Comparison of ENCODE assay signal across 19 cellular contexts in genomic region chr1:2570261-2570794, GRCh38. TPM values are rescaled to one million over a fixed set of nuclear protein-coding genes. Genes with fewer than 3 reads are reported as not detected.
DNase-seq lines count a peak whose midpoint lies in the region; TF ChIP-seq lines count a peak whose summit lies in the region.
"Had no signal": no experiment of that assay in that cellular context is flagged by ENCODE, and none has a peak within 500 bp of the region (broad histone marks: within the 10 kb centered on the region; RNA-seq: fewer than 3 reads in every experiment).

No MANE protein-coding gene starts in this region.

- H3K4me3 ChIP-seq in BLaER1 treated with 17β-estradiol and CSF1 and Interleukin-3, amounts not matched to agents 10 nM and 100 nM = no peak overlapping the region
- H3K4me3 ChIP-seq in osteoblast (ENCODE audit: insufficient read depth, low read length) = no peak overlapping the region
- no peak overlapping the region for H3K4me3 ChIP-seq in MG63
- H3K4me3 ChIP-seq: GM23338, Peyer's patch had no signal

- H2AFZ ChIP-seq in osteoblast (ENCODE audit: low read length) = no peak overlapping the region
- H2AFZ ChIP-seq: GM23338 had no signal

- H3K4me1 ChIP-seq in BLaER1 treated with 17β-estradiol and CSF1 and Interleukin-3, amounts not matched to agents 10 nM and 100 nM = peaks cover 30 to 88% (median 47%) of the 10 kb centered on the region in 10 experiments
- H3K4me1 ChIP-seq in osteoblast (ENCODE audit: insufficient read depth, low read length) = no peaks in the 10 kb centered on the region
- H3K4me1 ChIP-seq: BE2C had no signal

- H3K79me2 ChIP-seq in osteoblast (ENCODE audit: insufficient read depth, low read length) = no peaks in the 10 kb centered on the region

- in situ Hi-C loops in GM13976 (cut with MboI; ENCODE audit: low sequenced_read_pairs, unreplicated experiment) = no loop called here

- no peak overlapping the region for H3K4me3 Mint-ChIP-seq in dendritic cell treated with granulocyte-macrophage colony-stimulating factor and Interleukin-4, amounts not matched to agents 40 ng/mL and 50 ng/mL, for 4 days
- H3K4me3 Mint-ChIP-seq: CD8-positive, alpha-beta T cell; GM23338 had no signal

- no peaks in the 10 kb centered on the region for H3K36me3 ChIP-seq in BLaER1 treated with 17β-estradiol and CSF1 and Interleukin-3, amounts not matched to agents 10 nM and 100 nM
- H3K36me3 ChIP-seq in osteoblast (ENCODE audit: insufficient read depth, low read length) = no peaks in the 10 kb centered on the region
- no peaks in the 10 kb centered on the region for H3K36me3 ChIP-seq in MG63
- H3K36me3 ChIP-seq: BE2C, Peyer's patch had no signal

- H3K27me3 ChIP-seq in BLaER1 treated with 17β-estradiol and CSF1 and Interleukin-3, amounts not matched to agents 10 nM and 100 nM = no peaks in the 10 kb centered on the region
- peaks cover 8% of the 10 kb centered on the region for H3K27me3 ChIP-seq in osteoblast (ENCODE audit: insufficient read depth, low read length)
- H3K27me3 ChIP-seq in MG63 = no peaks in the 10 kb centered on the region
- H3K27me3 ChIP-seq: BE2C had no signal

- H3K27ac Mint-ChIP-seq in dendritic cell treated with granulocyte-macrophage colony-stimulating factor and Interleukin-4, amounts not matched to agents 40 ng/mL and 50 ng/mL, for 4 days = peak overlapping the region; percentile 40
- H3K27ac Mint-ChIP-seq: CD8-positive, alpha-beta T cell; GM23338 had no signal

- peaks cover 0 to 3% (median 0%) of the 10 kb centered on the region in 11 experiments; a peak in 1 of 22 replicates for H4K20me1 ChIP-seq in BLaER1 treated with 17β-estradiol and CSF1 and Interleukin-3, amounts not matched to agents 10 nM and 100 nM
- no peaks in the 10 kb centered on the region for H4K20me1 ChIP-seq in osteoblast (ENCODE audit: insufficient read depth, low read length)

- peaks cover 12 to 46% (median 17%) of the 10 kb centered on the region in 11 experiments for H3K9me3 ChIP-seq in BLaER1 treated with 17β-estradiol and CSF1 and Interleukin-3, amounts not matched to agents 10 nM and 100 nM (replicated peaks in 1 of 11)
- H3K9me3 ChIP-seq in osteoblast (ENCODE audit: low read depth, low read length) (peaks cover 3% of the 10 kb centered on the region), MG63 (no peaks in the 10 kb centered on the region; the same call in 1 of the 2 replicates)
- H3K9me3 ChIP-seq: BE2C, Peyer's patch had no signal

- H3K27me3 Mint-ChIP-seq in dendritic cell treated with granulocyte-macrophage colony-stimulating factor and Interleukin-4, amounts not matched to agents 40 ng/mL and 50 ng/mL, for 4 days = peaks cover 23% of the 10 kb centered on the region

- H3K36me3 Mint-ChIP-seq in dendritic cell treated with granulocyte-macrophage colony-stimulating factor and Interleukin-4, amounts not matched to agents 40 ng/mL and 50 ng/mL, for 4 days (ENCODE audit: low read depth) = peaks cover 13% of the 10 kb centered on the region
- H3K36me3 Mint-ChIP-seq: CD8-positive, alpha-beta T cell had no signal

- peak; percentile 18 for DNase-seq in EH (ENCODE audit: low read depth)
- peak; percentile 80 for DNase-seq in osteoblast (ENCODE audit: insufficient read length, low spot score, missing footprints)
- no peak for DNase-seq in MG63
- no peak for DNase-seq in NCI-H2081 treated with DMSO at 0.1 percent for 48 hours (lab: John Stamatoyannopoulos, UW)
- DNase-seq in GM13976 (ENCODE audit: low spot score) = no peak
- DNase-seq: BE2C, DND-41, KG1, NCI-H1105, NCI-H146, NCI-H2029, NCI-H524 treated with DMSO at 0.1 percent for 48 hours, NCI-H82 had no signal

- intact Hi-C loops in dendritic cell treated with granulocyte-macrophage colony-stimulating factor and Interleukin-4, amounts not matched to agents 40 ng/mL and 50 ng/mL, for 4 days (cut with micrococcal nuclease) = no loop called here

- TF ChIP-seq CTCF in osteoblast (IDR thresholded peaks at IDR 0.05; ENCODE audit: extremely low read depth, low read depth, low read length) (no peak), GM13976 (IDR thresholded peaks at IDR 0.05; ENCODE audit: borderline replicate concordance, control extremely low read depth, extremely low read depth, insufficient read depth, missing control alignments) (no peak)

- peak overlapping the region; percentile 68 to 85 (median 72) for H3K4me2 ChIP-seq in BLaER1 treated with 17β-estradiol and CSF1 and Interleukin-3, amounts not matched to agents 10 nM and 100 nM
- no peak overlapping the region for H3K4me2 ChIP-seq in osteoblast (ENCODE audit: insufficient read depth, low read length)
- H3K4me2 ChIP-seq: GM23338 had no signal

- peaks cover 22% of the 10 kb centered on the region for H3K9me3 Mint-ChIP-seq in dendritic cell treated with granulocyte-macrophage colony-stimulating factor and Interleukin-4, amounts not matched to agents 40 ng/mL and 50 ng/mL, for 4 days

- H3K27ac ChIP-seq in BLaER1 treated with 17β-estradiol and CSF1 and Interleukin-3, amounts not matched to agents 10 nM and 100 nM = peak overlapping the region; percentile 0 to 73 (median 47); a peak in 14 of 22 replicates
- H3K27ac ChIP-seq in osteoblast (ENCODE audit: low read depth, low read length) = no peak overlapping the region
- H3K27ac ChIP-seq: Peyer's patch had no signal

- peaks cover 45% of the 10 kb centered on the region for H3K4me1 Mint-ChIP-seq in dendritic cell treated with granulocyte-macrophage colony-stimulating factor and Interleukin-4, amounts not matched to agents 40 ng/mL and 50 ng/mL, for 4 days (ENCODE audit: low read depth)
- H3K4me1 Mint-ChIP-seq: GM23338 had no signal

- peak overlapping the region in 10 of 11 experiments; percentile 1 to 64 (median 30); a peak in 9 of 22 replicates for H3K9ac ChIP-seq in BLaER1 treated with 17β-estradiol and CSF1 and Interleukin-3, amounts not matched to agents 10 nM and 100 nM

RNA-seq across cellular contexts. Expression of gene TNFRSF14, which starts 14.2 kb away (rescaled TPM):
- total RNA-seq in osteoblast = 29.2 and 36.6 TPM in 2 replicates
- 0.15 and 4.5 TPM in 2 replicates for total RNA-seq in MG63 (2014; rRNA removed; shearing (Covaris generic); ENCODE audit: low replicate concordance)
- total RNA-seq: GM23338 had no signal

RNA-seq across cellular contexts. Expression of gene PRXL2B, which starts 16.2 kb away (rescaled TPM):
- total RNA-seq in osteoblast = 8.0 and 9.4 TPM in 2 replicates
- total RNA-seq in MG63 (2014; rRNA removed; shearing (Covaris generic); ENCODE audit: low replicate concordance) = 9.6 and 12.3 TPM in 2 replicates

RNA-seq across cellular contexts. Expression of gene HES5, which starts 40.3 kb away (rescaled TPM):
- total RNA-seq in osteoblast = not detected in 2 replicates
- not detected in 2 replicates for total RNA-seq in MG63 (2014; rRNA removed; shearing (Covaris generic); ENCODE audit: low replicate concordance)
- total RNA-seq: A673; CD8-positive, alpha-beta T cell had no signal

RNA-seq across cellular contexts. Expression of gene PANK4, which starts 43.9 kb away (rescaled TPM):
- 15.2 and 18.6 TPM in 2 replicates for total RNA-seq in osteoblast
- 16.6 and 17.3 TPM in 2 replicates for total RNA-seq in MG63 (2014; rRNA removed; shearing (Covaris generic); ENCODE audit: low replicate concordance)

Comparison
In these comparisons a context has a peak if more than half of its experiments do, and no peak if none do; other contexts are left out.
1. DNase-seq: peak in EH (single experiment) and osteoblast (single experiment); none in MG63 (single experiment), NCI-H2081 treated with DMSO at 0.1 percent for 48 hours (single experiment) and GM13976 (single experiment).